ENCODE assay signal across 2 cellular contexts in genomic region chr1:170239445-170239844, GRCh38.
TF ChIP-seq lines count a peak whose summit lies in the region.

No MANE protein-coding gene starts in this region.

TF ChIP-seq in H1, 55 proteins besides CTCF, POLR2A, EP300 and RAD21:
- TF ChIP-seq ATF3 (IDR thresholded peaks at IDR 0.05; ENCODE audit: insufficient read depth, low read depth, low read length) (no peak), FOSL1 (IDR thresholded peaks at IDR 0.05; ENCODE audit: insufficient read depth, low read depth, low read length) (no peak), CTBP2 (IDR thresholded peaks at IDR 0.05; ENCODE audit: borderline replicate concordance, insufficient read depth, insufficient read length, low read length) (no peak), SP2 (IDR thresholded peaks at IDR 0.05; ENCODE audit: low read length) (no peak), RBBP5 (IDR thresholded peaks at IDR 0.05; ENCODE audit: borderline replicate concordance, low read depth, low read length) (no peak), MAFK (IDR thresholded peaks at IDR 0.05; ENCODE audit: low read depth, low read length) (no peak), EZH2 (IDR thresholded peaks at IDR 0.05; ENCODE audit: low read depth, low read length, severe bottlenecking) (no peak), BCL11A (IDR thresholded peaks at IDR 0.05; ENCODE audit: low read depth in 2 of 2, low read length in 2 of 2) (no peak), SIRT6 (IDR thresholded peaks at IDR 0.05; ENCODE audit: low read length) (no peak), USF2 (IDR thresholded peaks at IDR 0.05; ENCODE audit: low read length) (no peak)

TF ChIP-seq in GM12891, 5 proteins besides CTCF, POLR2A, EP300 and RAD21:
- TF ChIP-seq SPI1 (IDR thresholded peaks at IDR 0.05; ENCODE audit: low read depth, low read length), result no peak
- TF ChIP-seq PAX5 (IDR thresholded peaks at IDR 0.05; ENCODE audit: insufficient read depth, low read length, severe bottlenecking), result no peak
- TF ChIP-seq POLR2AphosphoS5 (IDR thresholded peaks at IDR 0.05; ENCODE audit: low read depth, low read length), result no peak
- no peak for TF ChIP-seq TAF1 (IDR thresholded peaks at IDR 0.05; ENCODE audit: low read depth, low read length)
- no peak for TF ChIP-seq POU2F2 (IDR thresholded peaks at IDR 0.05; ENCODE audit: low read depth, low read length)
